ENCODE assay signal across 10 cellular contexts in the genomic region with DNA sequence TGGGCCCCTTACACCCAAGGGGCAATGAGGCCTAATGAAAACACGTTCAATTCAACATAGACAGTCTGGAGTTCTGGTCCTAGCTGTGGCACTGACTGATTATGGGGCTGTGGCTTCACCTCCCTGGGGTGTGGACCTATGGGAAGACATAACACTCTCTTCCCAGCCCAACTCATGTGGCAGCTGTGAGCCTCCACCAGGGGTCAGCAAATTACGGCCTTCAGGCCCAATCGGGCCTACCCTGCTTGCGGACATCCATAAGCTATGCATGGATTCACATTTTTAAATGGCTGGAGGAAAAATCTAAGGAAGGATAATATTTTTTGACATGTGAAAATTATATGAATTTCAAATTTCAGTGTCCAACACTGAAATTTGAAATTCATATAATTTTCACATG.
DNase-seq lines count a peak whose midpoint lies in the region; ATAC-seq and TF ChIP-seq lines count a peak whose summit lies in the region.
"Had no signal": no experiment of that assay in that cellular context is flagged by ENCODE, and none has a peak within 500 bp of the region (broad histone marks: within the 10 kb centered on the region; RNA-seq: fewer than 3 reads in every experiment).

No MANE protein-coding gene starts in this region.

- H3K27ac ChIP-seq in lower lobe of right lung, result no peak overlapping the region
- H3K27ac ChIP-seq: BLaER1 treated with 17β-estradiol and CSF1 and Interleukin-3, amounts not matched to agents 10 nM and 100 nM; neutrophil had no signal

- no peaks in the 10 kb centered on the region for H3K4me1 ChIP-seq in lower lobe of right lung
- H3K4me1 ChIP-seq: BLaER1 treated with 17β-estradiol and CSF1 and Interleukin-3, amounts not matched to agents 10 nM and 100 nM had no signal

- intact Hi-C loops in lower lobe of right lung (cut with DNase I), result no loop called here

- ATAC-seq in lower lobe of right lung (no peak), GM18519 (IDR thresholded peaks at IDR 0.05; ENCODE audit: low FRiP score, unreplicated experiment) (no peak), HG03565 (IDR thresholded peaks at IDR 0.05; ENCODE audit: unreplicated experiment) (no peak)

- H3K9me3 ChIP-seq in lower lobe of right lung, result no peaks in the 10 kb centered on the region
- H3K9me3 ChIP-seq: neutrophil had no signal

- no peaks in the 10 kb centered on the region for H3K36me3 ChIP-seq in lower lobe of right lung
- H3K36me3 ChIP-seq: BLaER1 treated with 17β-estradiol and CSF1 and Interleukin-3, amounts not matched to agents 10 nM and 100 nM had no signal

- DNase-seq in NCI-H2196 (lab: John Stamatoyannopoulos, UW; ENCODE audit: unreplicated experiment), result peak; percentile 4
- no peak for DNase-seq in NCI-H2196 treated with DMSO at 0.1 percent for 48 hours (lab: John Stamatoyannopoulos, UW; ENCODE audit: unreplicated experiment)
- DNase-seq in HPDE6-E6E7 (ENCODE audit: extremely low spot score), result peak; percentile 35
- no peak for DNase-seq in astrocyte of the cerebellum (ENCODE audit: low read depth)
- no peak for DNase-seq in lower lobe of right lung
- no peak for DNase-seq in activated gamma-delta T cell treated with Interleukin-2 at 50 U/mL for 16 hours

- no peaks in the 10 kb centered on the region for H3K27me3 ChIP-seq in lower lobe of right lung (ENCODE audit: low read depth)
- H3K27me3 ChIP-seq: BLaER1 treated with 17β-estradiol and CSF1 and Interleukin-3, amounts not matched to agents 10 nM and 100 nM; neutrophil had no signal

- no peak overlapping the region for H3K4me3 ChIP-seq in astrocyte of the cerebellum (ENCODE audit: low read depth, low read length)
- no peak overlapping the region for H3K4me3 ChIP-seq in lower lobe of right lung
- H3K4me3 ChIP-seq: BLaER1 treated with 17β-estradiol and CSF1 and Interleukin-3, amounts not matched to agents 10 nM and 100 nM had no signal

- in situ Hi-C loops in astrocyte of the cerebellum (cut with HindIII; ENCODE audit: low sequenced_read_pairs), result no loop called here

- peak; percentile 34 for TF ChIP-seq CTCF in astrocyte of the cerebellum (IDR thresholded peaks at IDR 0.05; ENCODE audit: low read depth, low read length, missing control alignments)
- peak; percentile 50 for TF ChIP-seq CTCF in lower lobe of right lung (IDR thresholded peaks at IDR 0.05)

Comparison
In these comparisons a context has a peak if more than half of its experiments do, and no peak if none do; other contexts are left out.
1. DNase-seq: peak in NCI-H2196 (single experiment) and HPDE6-E6E7 (single experiment); none in NCI-H2196 treated with DMSO at 0.1 percent for 48 hours (single experiment), astrocyte of the cerebellum (single experiment), lower lobe of right lung (single experiment) and activated gamma-delta T cell treated with Interleukin-2 at 50 U/mL for 16 hours (single experiment).